Comparison of ENCODE assay signal across 1 cellular context in the genomic region with DNA sequence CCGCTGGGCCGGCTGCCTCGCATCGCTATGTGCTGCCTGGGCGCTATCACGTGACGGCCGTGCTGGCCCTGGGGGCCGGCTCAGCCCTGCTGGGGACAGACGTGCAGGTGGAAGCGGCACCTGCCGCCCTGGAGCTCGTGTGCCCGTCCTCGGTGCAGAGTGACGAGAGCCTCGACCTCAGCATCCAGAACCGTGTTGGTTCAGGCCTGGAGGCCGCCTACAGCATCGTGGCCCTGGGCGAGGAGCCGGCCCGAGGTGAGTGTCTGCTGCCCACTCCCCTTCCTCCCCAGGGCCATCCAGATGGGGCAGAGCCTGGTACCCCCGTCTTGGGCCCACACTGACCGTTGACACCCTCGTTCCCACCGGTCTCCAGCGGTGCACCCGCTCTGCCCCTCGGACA. TPM values are rescaled to one million over a fixed set of nuclear protein-coding genes. Genes with fewer than 3 reads are reported as not detected.
"Had no signal": no experiment of that assay in that cellular context is flagged by ENCODE, and none has a peak within 500 bp of the region (broad histone marks: within the 10 kb centered on the region; RNA-seq: fewer than 3 reads in every experiment).

No MANE protein-coding gene starts in this region.

RNA-seq across cellular contexts. Expression of gene NPIPA7, which starts 21.4 kb away (rescaled TPM):
- polyA plus RNA-seq: IgD-negative memory B cell had no signal
